In genomic region chr6:49476564-49476963, GRCh38 we compare ENCODE assay signal across 4 cellular contexts. TPM values are rescaled to one million over a fixed set of nuclear protein-coding genes. Genes with fewer than 3 reads are reported as not detected.
"Had no signal": no experiment of that assay in that cellular context is flagged by ENCODE, and none has a peak within 500 bp of the region (broad histone marks: within the 10 kb centered on the region; RNA-seq: fewer than 3 reads in every experiment).

No MANE protein-coding gene starts in this region.

RNA-seq across cellular contexts. Expression of gene GLYATL3, which starts 23.2 kb away (rescaled TPM):
- total RNA-seq: LHCN-M2, M059J, MCF 10A, NCI-H460 had no signal
